Comparison of ENCODE assay signal across 1 cellular context in the genomic region with DNA sequence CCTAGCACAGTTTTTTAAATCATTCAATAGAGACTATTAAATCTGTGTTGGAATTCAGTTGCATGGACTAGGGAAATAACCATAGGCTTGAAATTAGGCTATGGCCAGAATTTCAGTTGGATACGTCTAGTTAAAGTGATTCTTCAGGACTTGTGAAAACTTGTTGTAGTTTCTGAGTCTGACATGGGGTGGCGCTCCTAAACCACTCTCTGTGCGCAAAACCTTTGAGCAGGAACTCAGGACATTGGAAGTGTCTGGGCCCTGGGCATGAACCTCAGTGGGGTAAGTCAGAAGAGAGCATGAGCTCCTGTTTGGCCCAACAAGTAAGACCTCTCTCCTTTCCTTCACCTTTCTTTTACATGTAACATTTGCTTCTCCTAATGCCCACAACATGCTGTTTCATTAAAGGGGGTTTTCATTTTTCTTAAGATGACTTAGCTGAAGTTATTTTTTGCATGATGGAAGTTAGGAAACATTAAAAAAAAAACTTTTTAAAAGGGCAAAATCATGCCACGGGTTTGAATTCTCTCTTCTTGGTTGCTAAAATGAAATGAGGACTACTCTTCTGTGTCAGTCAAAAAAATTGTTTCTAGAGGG.
TF ChIP-seq lines count a peak whose summit lies in the region.

No MANE protein-coding gene starts in this region.

TF ChIP-seq in H1, 55 proteins besides CTCF, POLR2A, EP300 and RAD21 (continued from another document):
- TF ChIP-seq, protein P1, sequence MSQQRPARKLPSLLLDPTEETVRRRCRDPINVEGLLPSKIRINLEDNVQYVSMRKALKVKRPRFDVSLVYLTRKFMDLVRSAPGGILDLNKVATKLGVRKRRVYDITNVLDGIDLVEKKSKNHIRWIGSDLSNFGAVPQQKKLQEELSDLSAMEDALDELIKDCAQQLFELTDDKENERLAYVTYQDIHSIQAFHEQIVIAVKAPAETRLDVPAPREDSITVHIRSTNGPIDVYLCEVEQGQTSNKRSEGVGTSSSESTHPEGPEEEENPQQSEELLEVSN (IDR thresholded peaks at IDR 0.05), result no peak
- no peak for TF ChIP-seq PHF8 (conservative IDR thresholded peaks at IDR 0.05; ENCODE audit: low read depth, low read length)
